18 cellular contexts compared by ENCODE assay signal in the genomic region with DNA sequence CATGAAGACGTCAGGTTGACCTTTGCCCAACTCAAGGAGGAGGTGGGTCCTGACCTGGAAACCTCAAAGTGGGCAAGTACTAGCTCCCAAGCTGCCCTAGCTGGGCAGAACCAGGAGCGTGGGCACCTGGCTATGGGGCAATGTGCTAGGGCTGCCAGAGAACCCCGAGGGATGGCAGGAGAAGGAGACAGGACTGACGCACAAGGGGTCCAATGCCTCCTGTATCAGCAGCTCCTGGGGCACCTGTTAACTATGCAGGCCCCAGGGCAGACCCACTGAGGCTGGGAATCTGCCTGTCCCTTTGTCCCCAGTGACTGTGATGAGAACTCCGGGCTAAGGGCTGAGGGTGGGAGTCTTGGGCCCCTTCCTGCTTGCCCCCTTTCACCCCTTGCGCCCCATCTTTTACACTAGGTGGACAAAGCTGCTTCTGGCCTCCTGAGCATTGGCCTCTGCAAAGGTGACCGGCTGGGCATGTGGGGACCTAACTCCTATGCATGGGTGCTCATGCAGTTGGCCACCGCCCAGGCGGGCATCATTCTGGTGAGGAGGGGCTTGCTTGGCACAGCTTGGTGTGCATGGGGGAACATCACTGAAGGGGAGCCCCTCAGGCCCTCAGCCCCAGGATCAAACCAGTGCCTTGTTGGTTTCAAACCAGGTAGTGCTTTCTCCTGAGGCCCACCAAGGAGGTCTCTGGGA. TPM values are rescaled to one million over a fixed set of nuclear protein-coding genes. Genes with fewer than 3 reads are reported as not detected.
DNase-seq lines count a peak whose midpoint lies in the region; ATAC-seq and TF ChIP-seq lines count a peak whose summit lies in the region.
"Had no signal": no experiment of that assay in that cellular context is flagged by ENCODE, and none has a peak within 500 bp of the region (broad histone marks: within the 10 kb centered on the region; RNA-seq: fewer than 3 reads in every experiment).

No MANE protein-coding gene starts in this region.

- H3K9me3 ChIP-seq in spleen: no peaks in the 10 kb centered on the region
- H3K9me3 ChIP-seq: BLaER1 had no signal

- H3K4me3 ChIP-seq in spleen: no peak overlapping the region
- H3K4me3 ChIP-seq: BLaER1, GM23248 had no signal

- H3K27ac ChIP-seq in spleen: no peak overlapping the region
- H3K27ac ChIP-seq: GM23248 had no signal

- DNase-seq in AG08396 (ENCODE audit: low spot score) (peak; percentile 3), AG20443 (ENCODE audit: low spot score) (peak; percentile 5), ecto neural progenitor cell (ENCODE audit: low spot score) (peak; percentile 42), spleen (peak; percentile 55), NCI-H2227 treated with DMSO at 0.1 percent for 48 hours (lab: John Stamatoyannopoulos, UW) (no peak)
- DNase-seq: ACHN; CD4-positive, alpha-beta memory T cell; DMS153; DMS79; GDM1; GM23248; HFFc6; KG1 had no signal

- H3K27me3 ChIP-seq in spleen (replicated peaks in 1 of 7): no peaks in the 10 kb centered on the region
- H3K27me3 ChIP-seq: BLaER1 had no signal

- intact Hi-C loops in spleen (cut with DNase I; ENCODE audit: low total_unique reads): no loop called here

- no peak for ATAC-seq in HG03520 (IDR thresholded peaks at IDR 0.05; ENCODE audit: unreplicated experiment)
- ATAC-seq: HCT116 had no signal

- WGBS in spleen, 5 donors: 83 to 95% (median 93%) methylated on average over 8 to 9 of the region's 9 CpGs

- H3K4me1 ChIP-seq in spleen: no peaks in the 10 kb centered on the region

- TF ChIP-seq POLR2A in spleen (IDR thresholded peaks at IDR 0.05): no peak

- TF ChIP-seq CTCF in spleen (IDR thresholded peaks at IDR 0.05 in 8 of 11, conservative IDR thresholded peaks at IDR 0.05 in 3 of 11): no peak

- H3K36me3 ChIP-seq in spleen: peaks cover 0 to 36% (median 0%) of the 10 kb centered on the region in 6 donors

RNA-seq across cellular contexts. Expression of a gene that starts 7.7 kb away (rescaled TPM):
- total RNA-seq in spleen: under 1 TPM in 1 of 7 donors, not detected in 6; 0.39 TPM
- not detected for polyA plus RNA-seq in spleen
- total RNA-seq: CD4-positive, alpha-beta memory T cell; Daoy; GM23248; HFFc6 had no signal
- polyA plus RNA-seq: CD14-positive monocyte, GM23248 had no signal

RNA-seq across cellular contexts. Expression of a gene that starts 17.7 kb away (rescaled TPM):
- 10 to 100 TPM; 24.4 to 56.2 (median 39.4) TPM for total RNA-seq in spleen
- polyA plus RNA-seq in spleen: 10 to 100 TPM; 24.1 to 35.0 (median 30.7) TPM

RNA-seq across cellular contexts. Expression of a gene that starts 35.0 kb away (rescaled TPM):
- 10 to 100 TPM; 28.3 to 48.6 (median 41.9) TPM for total RNA-seq in spleen
- polyA plus RNA-seq in spleen: 10 to 100 TPM; 21.7 to 50.0 (median 36.3) TPM

RNA-seq across cellular contexts. Expression of a gene that starts 47.3 kb away (rescaled TPM):
- 1 to 10 TPM in 3 of 7 donors, under 1 TPM in 4; 0.54 to 2.8 (median 0.98) TPM for total RNA-seq in spleen
- under 1 TPM; 0.15 to 0.18 (median 0.16) TPM for polyA plus RNA-seq in spleen
- polyA plus RNA-seq: CD14-positive monocyte had no signal
